ENCODE assay signal across 8 cellular contexts in the genomic region with DNA sequence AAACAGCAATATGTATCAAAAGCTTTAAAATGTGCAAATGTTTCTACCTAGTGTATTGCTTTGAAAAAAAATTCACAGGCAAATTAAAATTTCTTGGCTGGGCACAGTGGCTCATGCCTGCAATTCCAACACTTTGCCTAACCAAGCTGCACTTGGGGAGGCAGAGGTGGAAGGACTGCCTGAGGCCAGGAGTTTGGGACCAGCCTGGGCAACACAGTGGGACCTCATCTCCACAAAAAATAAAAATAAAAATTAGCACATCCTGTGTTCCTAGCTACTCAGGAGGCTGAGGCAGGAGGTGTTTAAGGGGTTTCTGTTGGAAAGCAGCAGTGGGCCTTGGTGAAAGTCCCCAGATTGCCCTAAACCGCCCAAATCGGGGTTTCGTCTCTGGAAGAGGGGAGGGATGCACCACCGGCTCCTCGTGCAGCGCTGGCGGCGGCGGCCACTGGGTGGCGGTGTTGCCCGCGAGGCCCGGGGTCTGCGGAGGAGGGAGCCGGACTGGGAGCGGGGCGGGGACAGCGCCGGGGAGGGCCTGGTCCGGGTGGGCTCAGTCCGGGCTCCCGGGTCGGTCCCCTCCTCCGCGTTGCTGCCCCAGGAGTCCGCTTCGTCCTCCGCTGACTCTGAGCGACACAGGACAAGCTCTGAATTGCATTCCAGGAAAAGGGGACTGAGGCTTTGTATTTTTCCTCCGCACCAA.
DNase-seq lines count a peak whose midpoint lies in the region; ATAC-seq and TF ChIP-seq lines count a peak whose summit lies in the region.

No MANE protein-coding gene starts in this region.

- peak; percentile 2 for DNase-seq in NK-92 treated with Interleukin-12 subunit alpha and Interleukin-12 subunit beta, amount 100 ng/mL, for 24 hours (lab: John Stamatoyannopoulos, UW)
- DNase-seq in NK-92 (lab: John Stamatoyannopoulos, UW; ENCODE audit: unreplicated experiment) (no peak), OCI-M1 (lab: John Stamatoyannopoulos, UW) (peak; percentile 74), Right ventricle myocardium inferior (ENCODE audit: missing footprints) (peak; percentile 79), omental fat pad (ENCODE audit: low spot score) (no peak), transverse colon (peak; percentile 74)
- DNase-seq in activated gamma-delta T cell treated with anti-CD3 and anti-CD28 coated beads, Interleukin-2, amount 50 U/mL, for 16 hours (ENCODE audit: low read depth), result peak; percentile 4

- H3K27me3 ChIP-seq in transverse colon, result peaks cover 36% of the 10 kb centered on the region

- intact Hi-C loops in Right ventricle myocardium inferior (cut with DNase I) (loop anchor here (1.0 to 5.0 kb wide), 2 partner anchors 73 to 148 kb away; no protein-coding TSS in a partner anchor), transverse colon (cut with DNase I; ENCODE audit: low total_unique reads) (no loop called here)

- peak overlapping the region in 1 of 4 donors; percentile 66 for H3K27ac ChIP-seq in transverse colon

- peak overlapping the region; percentile 27 to 41 (median 34) for H3K4me3 ChIP-seq in transverse colon

- TF ChIP-seq EP300 in transverse colon (IDR thresholded peaks at IDR 0.05; ENCODE audit: low read depth), result no peak

- no peak for TF ChIP-seq POLR2A in transverse colon (IDR thresholded peaks at IDR 0.05)

- in situ Hi-C loops in transverse colon (cut with MboI; ENCODE audit: low pct_ligation_motif_present in 1 of 4, low pct_unique_long_range_greater_than_20kb in 1 of 4, low sequenced_read_pairs in 3 of 4), result loop anchor here in 1 of 4 donors (10.0 kb wide), 1 partner anchor 74 kb away; no protein-coding TSS in a partner anchor

- no peaks in the 10 kb centered on the region for H3K9me3 ChIP-seq in transverse colon

- peaks cover 0 to 4% (median 1%) of the 10 kb centered on the region in 4 donors for H3K4me1 ChIP-seq in transverse colon

- ATAC-seq in HG02870 (IDR thresholded peaks at IDR 0.05; ENCODE audit: unreplicated experiment) (peak; percentile 89), Right ventricle myocardium inferior (peak; percentile 89), omental fat pad (ENCODE audit: low FRiP score) (peak; percentile 83)

- no peak for TF ChIP-seq CTCF in omental fat pad (IDR thresholded peaks at IDR 0.05)
- TF ChIP-seq CTCF in transverse colon (IDR thresholded peaks at IDR 0.05), result peak; percentile 80 to 93 (median 90)

- WGBS in transverse colon (ENCODE audit: low coverage in 1 of 2), 2 donors, result 2% methylated on average over 30 of the region's 30 CpGs; no CpG with 5 or more reads in 1 of the 2 donors

- no peaks in the 10 kb centered on the region for H3K36me3 ChIP-seq in transverse colon

Comparison
In these comparisons a context has a peak if more than half of its experiments do, and no peak if none do; other contexts are left out.
1. DNase-seq: peak in NK-92 treated with Interleukin-12 subunit alpha and Interleukin-12 subunit beta, amount 100 ng/mL, for 24 hours (single experiment), OCI-M1 (single experiment), activated gamma-delta T cell treated with anti-CD3 and anti-CD28 coated beads, Interleukin-2, amount 50 U/mL, for 16 hours (single experiment), Right ventricle myocardium inferior (single experiment) and transverse colon (single experiment); none in NK-92 (single experiment) and omental fat pad (single experiment).
2. CTCF ChIP-seq: peak in transverse colon (5 of 5); none in omental fat pad (0 of 3).
3. Peak in every context shown above with its lines, with median percentiles within 50 percentile points of each other: ATAC-seq.